21 cellular contexts compared by ENCODE assay signal in the genomic region with DNA sequence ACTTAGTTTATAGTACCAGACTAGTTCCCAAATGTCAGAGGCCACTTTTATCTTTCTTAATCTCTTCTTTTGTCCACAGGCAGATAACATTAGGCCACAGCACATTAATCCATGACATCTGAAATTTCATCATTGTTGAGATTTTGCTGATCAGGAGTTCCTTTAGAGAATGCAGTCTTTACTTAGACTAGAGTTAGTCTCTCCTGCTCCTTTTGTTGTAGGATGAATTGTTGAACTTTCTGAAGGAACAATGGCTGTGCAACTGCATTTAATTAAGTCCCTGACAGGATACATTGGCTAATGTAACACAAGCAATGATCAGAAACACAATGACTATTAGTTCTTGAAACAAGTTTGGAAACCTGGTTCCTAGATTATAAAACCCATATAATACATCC.
DNase-seq lines count a peak whose midpoint lies in the region; ATAC-seq, FAIRE-seq and TF ChIP-seq lines count a peak whose summit lies in the region.
"Had no signal": no experiment of that assay in that cellular context is flagged by ENCODE, and none has a peak within 500 bp of the region (broad histone marks: within the 10 kb centered on the region; RNA-seq: fewer than 3 reads in every experiment).

No MANE protein-coding gene starts in this region.

- TF ChIP-seq EP300 in H1 (IDR thresholded peaks at IDR 0.05; ENCODE audit: borderline replicate concordance in 1 of 2, low read depth in 2 of 2, low read length in 2 of 2) = no peak

- DNase-seq in NCI-H226 (peak; percentile 31), H1 (ENCODE audit: low read depth in 1 of 2, low spot score in 2 of 2) (no peak), neuronal stem cell (ENCODE audit: low spot score) (peak; percentile 31), right atrium auricular region (ENCODE audit: low spot score) (no peak), putamen (ENCODE audit: low spot score) (no peak)
- no peak for DNase-seq in activated CD8-positive, alpha-beta memory T cell treated with anti-CD3 and anti-CD28 coated beads, Interleukin-2, amount 10 ng/mL, durations not matched to agents 7 days and 5 days
- DNase-seq: 8988T; AML-193; Caco-2; Calu3; CD4-positive, alpha-beta T cell; CD8-positive, alpha-beta T cell; DMS79 treated with DMSO at 0.1 percent for 48 hours; GF-D8 had no signal

- H3K27me3 Mint-ChIP-seq in activated CD8-positive, alpha-beta memory T cell treated with anti-CD3 and anti-CD28 coated beads, Interleukin-2, amount 10 ng/mL, durations not matched to agents 7 days and 5 days = no peaks in the 10 kb centered on the region
- H3K27me3 Mint-ChIP-seq: B cell; CD4-positive, alpha-beta T cell had no signal

- no peak overlapping the region for H4K5ac ChIP-seq in H1 (ENCODE audit: insufficient read length, low read depth, low read length)

- ATAC-seq in activated CD8-positive, alpha-beta memory T cell treated with anti-CD3 and anti-CD28 coated beads, Interleukin-2, amount 10 ng/mL, durations not matched to agents 7 days and 5 days = no peak
- no peak for ATAC-seq in GM21515 (IDR thresholded peaks at IDR 0.05; ENCODE audit: unreplicated experiment)
- ATAC-seq: CD8-positive, alpha-beta T cell had no signal

- no peaks in the 10 kb centered on the region for H4K20me1 ChIP-seq in SU-DHL-6 (ENCODE audit: low read depth, low read length)
- no peaks in the 10 kb centered on the region for H4K20me1 ChIP-seq in H1 (replicated peaks in 1 of 2; ENCODE audit: control insufficient read depth in 1 of 2, insufficient read depth in 2 of 2, low read length in 2 of 2)
- H4K20me1 ChIP-seq: BLaER1 treated with 17β-estradiol and CSF1 and Interleukin-3, amounts not matched to agents 10 nM and 100 nM had no signal

- no peak overlapping the region for H3K27ac Mint-ChIP-seq in activated CD8-positive, alpha-beta memory T cell treated with anti-CD3 and anti-CD28 coated beads, Interleukin-2, amount 10 ng/mL, durations not matched to agents 7 days and 5 days
- H3K27ac Mint-ChIP-seq: B cell; CD4-positive, alpha-beta T cell; CD8-positive, alpha-beta T cell had no signal

- no peak overlapping the region for H3K23ac ChIP-seq in H1 (ENCODE audit: insufficient read length)
- no peak overlapping the region for H3K23ac ChIP-seq in neuronal stem cell (ENCODE audit: low read depth, low read length, poor library complexity)

- CTCF ChIA-PET in H1 (lab: Charles Lee; ENCODE audit: partially characterized antibody) = no interaction called here
- CTCF ChIA-PET in activated CD8-positive, alpha-beta memory T cell treated with anti-CD3 and anti-CD28 coated beads, Interleukin-2, amount 10 ng/mL, durations not matched to agents 7 days and 5 days (lab: Charles Lee) = no interaction called here

- FAIRE-seq in H1 (lab: Jason Lieb, UNC) = no peak
- FAIRE-seq: GM12891, GM19239 had no signal

- H3K36me3 Mint-ChIP-seq in activated CD8-positive, alpha-beta memory T cell treated with anti-CD3 and anti-CD28 coated beads, Interleukin-2, amount 10 ng/mL, durations not matched to agents 7 days and 5 days = no peaks in the 10 kb centered on the region
- H3K36me3 Mint-ChIP-seq: CD8-positive, alpha-beta T cell had no signal

- H3K9me3 ChIP-seq in SU-DHL-6 (ENCODE audit: insufficient read depth, low read length) (peaks cover 14% of the 10 kb centered on the region; the same call in 1 of the 2 replicates), H1 (ENCODE audit: insufficient read depth in 2 of 2, low read depth in 1 of 2, low read length in 1 of 2) (no peaks in the 10 kb centered on the region; a peak in 1 of 4 replicates), neuronal stem cell (replicated peaks in 1 of 2; ENCODE audit: control insufficient read depth in 2 of 2, insufficient read depth in 1 of 2, low read depth in 1 of 2, low read length in 2 of 2) (peaks cover 5 to 8% of the 10 kb centered on the region in 2 donors), right atrium auricular region (no peaks in the 10 kb centered on the region)

- peak overlapping the region; percentile 15 for H2AFZ ChIP-seq in SU-DHL-6 (ENCODE audit: low read depth, low read length, severe bottlenecking)
- H2AFZ ChIP-seq in H1 (ENCODE audit: low read length) = peak overlapping the region; percentile 5; the same call in 1 of the 2 replicates
- no peak overlapping the region for H2AFZ ChIP-seq in neuronal stem cell (ENCODE audit: low read length)

- H3K4me1 Mint-ChIP-seq in activated CD8-positive, alpha-beta memory T cell treated with anti-CD3 and anti-CD28 coated beads, Interleukin-2, amount 10 ng/mL, durations not matched to agents 7 days and 5 days = no peaks in the 10 kb centered on the region
- H3K4me1 Mint-ChIP-seq: B cell had no signal

- no peak overlapping the region for H3K4me3 Mint-ChIP-seq in activated CD8-positive, alpha-beta memory T cell treated with anti-CD3 and anti-CD28 coated beads, Interleukin-2, amount 10 ng/mL, durations not matched to agents 7 days and 5 days
- H3K4me3 Mint-ChIP-seq: B cell; CD4-positive, alpha-beta T cell; CD8-positive, alpha-beta T cell had no signal

- H2BK12ac ChIP-seq in H1 (ENCODE audit: low read depth, low read length) (no peak overlapping the region), neuronal stem cell (ENCODE audit: low read length) (no peak overlapping the region)

- H2BK20ac ChIP-seq in H1 (ENCODE audit: low read length) = no peak overlapping the region

- no peak overlapping the region for H3K4me2 ChIP-seq in SU-DHL-6 (ENCODE audit: low read depth, low read length, poor library complexity, severe bottlenecking)
- H3K4me2 ChIP-seq in H1 (ENCODE audit: insufficient read depth in 1 of 2, low read depth in 2 of 2, low read length in 2 of 2) = no peak overlapping the region
- H3K4me2 ChIP-seq in neuronal stem cell (ENCODE audit: insufficient read depth, low read length, poor library complexity, severe bottlenecking) = peak overlapping the region; percentile 18
- H3K4me2 ChIP-seq: BLaER1 treated with 17β-estradiol and CSF1 and Interleukin-3, amounts not matched to agents 10 nM and 100 nM had no signal

- POLR2A ChIA-PET in H1 (lab: Charles Lee; ENCODE audit: partially characterized antibody) = no interaction called here

- H4K91ac ChIP-seq in H1 (replicated peaks; ENCODE audit: insufficient read length, low read length) (no peak overlapping the region), neuronal stem cell (ENCODE audit: low read depth, low read length, poor library complexity) (no peak overlapping the region)

- H3K4me1 ChIP-seq in H1 (replicated peaks in 1 of 4; ENCODE audit: control insufficient read depth in 3 of 4, insufficient read depth in 4 of 4, low read length in 3 of 4) = peaks cover 0 to 2% (median 0%) of the 10 kb centered on the region in 4 experiments; a peak in 1 of 7 replicates
- H3K4me1 ChIP-seq in neuronal stem cell (ENCODE audit: control insufficient read depth in 2 of 2, insufficient read depth in 1 of 2, low read depth in 1 of 2, low read length in 2 of 2) = peaks cover 4 to 7% of the 10 kb centered on the region in 2 donors
- no peaks in the 10 kb centered on the region for H3K4me1 ChIP-seq in right atrium auricular region

- TF ChIP-seq CTCF in SU-DHL-6 (IDR thresholded peaks at IDR 0.05; ENCODE audit: insufficient read depth, low read length, poor library complexity, severe bottlenecking) (no peak), H1 (IDR thresholded peaks at IDR 0.05; ENCODE audit: control extremely low read depth in 1 of 3, insufficient read depth in 1 of 3, low read depth in 1 of 3, low read length in 3 of 3) (no peak), right atrium auricular region (IDR thresholded peaks at IDR 0.05) (no peak)

- no peaks in the 10 kb centered on the region for H3K9me2 ChIP-seq in SU-DHL-6 (replicated peaks; ENCODE audit: insufficient read depth, low read length)

- H3K27ac ChIP-seq in SU-DHL-6 (ENCODE audit: low read depth, low read length) (no peak overlapping the region), H1 (ENCODE audit: low read depth, low read length) (no peak overlapping the region), neuronal stem cell (replicated peaks; ENCODE audit: low read length) (peak overlapping the region; percentile 65), right atrium auricular region (no peak overlapping the region)
- H3K27ac ChIP-seq: BLaER1 treated with 17β-estradiol and CSF1 and Interleukin-3, amounts not matched to agents 10 nM and 100 nM; C4-2B had no signal

- no peaks in the 10 kb centered on the region for H3K27me3 ChIP-seq in SU-DHL-6 (ENCODE audit: low read length)
- no peaks in the 10 kb centered on the region for H3K27me3 ChIP-seq in H1 (replicated peaks in 1 of 4; ENCODE audit: control insufficient read depth in 3 of 4, extremely low read depth in 1 of 4, insufficient read depth in 3 of 4, low read length in 3 of 4)
- no peaks in the 10 kb centered on the region for H3K27me3 ChIP-seq in neuronal stem cell (ENCODE audit: control insufficient read depth in 3 of 3, insufficient read depth in 3 of 3, low read depth in 1 of 3, low read length in 3 of 3)
- H3K27me3 ChIP-seq in right atrium auricular region = no peaks in the 10 kb centered on the region
- H3K27me3 ChIP-seq: BLaER1 treated with 17β-estradiol and CSF1 and Interleukin-3, amounts not matched to agents 10 nM and 100 nM had no signal

- no peaks in the 10 kb centered on the region for H3F3A ChIP-seq in SU-DHL-6 (ENCODE audit: insufficient read depth)

- no peak overlapping the region for H4K8ac ChIP-seq in H1 (ENCODE audit: extremely low read depth, insufficient read depth, low read length)
- H4K8ac ChIP-seq in neuronal stem cell (ENCODE audit: low read depth, low read length) = no peak overlapping the region

- H3K36me3 ChIP-seq in SU-DHL-6 (ENCODE audit: low read length) (no peaks in the 10 kb centered on the region; the same call in 1 of the 2 replicates), H1 (ENCODE audit: control insufficient read depth in 2 of 4, insufficient read depth in 4 of 4, low read length in 3 of 4) (no peaks in the 10 kb centered on the region), neuronal stem cell (replicated peaks in 1 of 2; ENCODE audit: control insufficient read depth in 2 of 2, insufficient read depth in 2 of 2, low read length in 2 of 2) (no peaks in the 10 kb centered on the region), right atrium auricular region (no peaks in the 10 kb centered on the region)

- H3K79me1 ChIP-seq in H1 (ENCODE audit: low read depth, low read length) (no peaks in the 10 kb centered on the region), neuronal stem cell (ENCODE audit: low read depth, low read length) (no peaks in the 10 kb centered on the region)

- H3K18ac ChIP-seq in H1 (ENCODE audit: extremely low read depth, low read length) = no peak overlapping the region
- H3K18ac ChIP-seq in neuronal stem cell (ENCODE audit: low read length) = no peak overlapping the region

- H3K4me3 ChIP-seq in SU-DHL-6 (ENCODE audit: insufficient read depth, low read length, poor library complexity, severe bottlenecking) (no peak overlapping the region), H1 (ENCODE audit: extremely low read depth in 1 of 4, insufficient read depth in 2 of 4, low read depth in 3 of 4, low read length in 4 of 4) (no peak overlapping the region), neuronal stem cell (ENCODE audit: low read length in 2 of 2) (no peak overlapping the region), right atrium auricular region (no peak overlapping the region)
- H3K4me3 ChIP-seq: BLaER1 treated with 17β-estradiol and CSF1 and Interleukin-3, amounts not matched to agents 10 nM and 100 nM had no signal

- no peak for TF ChIP-seq POLR2A in H1 (IDR thresholded peaks at IDR 0.05; ENCODE audit: control extremely low read depth in 1 of 2, low read depth in 2 of 2, low read length in 2 of 2)

- H3K14ac ChIP-seq in H1 (ENCODE audit: insufficient read length) = no peak overlapping the region
- H3K14ac ChIP-seq in neuronal stem cell (ENCODE audit: low read length) = no peak overlapping the region

- TF ChIP-seq RAD21 in H1 (IDR thresholded peaks at IDR 0.05 in 1 of 2, conservative IDR thresholded peaks at IDR 0.05 in 1 of 2; ENCODE audit: low read depth in 2 of 2, low read length in 2 of 2) = no peak

- no peak overlapping the region for H3K56ac ChIP-seq in H1 (replicated peaks; ENCODE audit: insufficient read length, low read depth, low read length)

- H3K9ac ChIP-seq in SU-DHL-6 (ENCODE audit: low read length) (no peak overlapping the region), H1 (replicated peaks in 1 of 4; ENCODE audit: extremely low read depth in 1 of 4, low read depth in 3 of 4, low read length in 3 of 4) (no peak overlapping the region), neuronal stem cell (ENCODE audit: low read depth, low read length, poor library complexity) (no peak overlapping the region)
- H3K9ac ChIP-seq: BLaER1 treated with 17β-estradiol and CSF1 and Interleukin-3, amounts not matched to agents 10 nM and 100 nM had no signal

- no peak overlapping the region for H2BK15ac ChIP-seq in H1 (ENCODE audit: low read length)
- H2BK15ac ChIP-seq in neuronal stem cell (ENCODE audit: low read length) = no peak overlapping the region

- H3K23me2 ChIP-seq in H1 (ENCODE audit: low read depth, low read length) = no peaks in the 10 kb centered on the region

- H2BK120ac ChIP-seq in H1 (replicated peaks; ENCODE audit: low read depth, low read length) (no peak overlapping the region), neuronal stem cell (ENCODE audit: low read depth, low read length) (no peak overlapping the region)

- H3K4ac ChIP-seq in H1 (replicated peaks; ENCODE audit: insufficient read length, low read depth, low read length) (no peak overlapping the region), neuronal stem cell (ENCODE audit: low read length) (no peak overlapping the region)

- H3K79me2 ChIP-seq in SU-DHL-6 (ENCODE audit: insufficient read depth, low read length) (no peaks in the 10 kb centered on the region), H1 (ENCODE audit: control insufficient read depth in 1 of 2, insufficient read depth in 2 of 2, low read length in 2 of 2) (no peaks in the 10 kb centered on the region)

- peaks cover 10% of the 10 kb centered on the region for H3K9me3 Mint-ChIP-seq in activated CD8-positive, alpha-beta memory T cell treated with anti-CD3 and anti-CD28 coated beads, Interleukin-2, amount 10 ng/mL, durations not matched to agents 7 days and 5 days (ENCODE audit: low read depth)

- H2BK5ac ChIP-seq in H1 (ENCODE audit: low read depth, low read length) (no peak overlapping the region), neuronal stem cell (ENCODE audit: low read length) (no peak overlapping the region)

- H2AK5ac ChIP-seq in H1 (ENCODE audit: low read depth, low read length) = no peak overlapping the region
- no peak overlapping the region for H2AK5ac ChIP-seq in neuronal stem cell (ENCODE audit: low read depth, low read length)

Comparison
In these comparisons a context has a peak if more than half of its experiments do, and no peak if none do; other contexts are left out.
1. DNase-seq: peak in NCI-H226 (single experiment) and neuronal stem cell (single experiment); none in H1 (0 of 2), right atrium auricular region (single experiment), activated CD8-positive, alpha-beta memory T cell treated with anti-CD3 and anti-CD28 coated beads, Interleukin-2, amount 10 ng/mL, durations not matched to agents 7 days and 5 days (single experiment) and putamen (single experiment).